22 cellular contexts compared by ENCODE assay signal in the genomic region with DNA sequence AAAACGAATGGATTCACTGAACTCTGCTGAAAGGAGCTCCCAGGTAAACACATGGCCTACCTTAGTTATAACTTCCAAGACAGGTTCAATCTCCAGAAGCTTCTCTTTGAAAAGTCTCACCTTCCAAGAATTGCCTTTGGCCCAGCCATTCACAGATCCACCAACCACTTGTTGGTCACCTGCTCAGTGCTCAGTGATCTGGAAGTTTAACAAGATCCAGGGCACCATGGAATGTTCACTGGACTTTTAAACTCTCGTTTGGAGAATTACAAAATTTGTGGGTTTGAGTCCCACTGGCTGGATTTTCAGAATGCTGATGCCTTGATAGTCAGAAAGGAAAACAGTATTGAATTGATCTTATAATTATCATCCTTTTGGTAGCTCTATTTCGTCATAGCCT. TPM values are rescaled to one million over a fixed set of nuclear protein-coding genes. Genes with fewer than 3 reads are reported as not detected.
A peak's percentile ranks its signal among the peaks of the same experiment; 100 is the strongest.
DNase-seq lines count a peak whose midpoint lies in the region; ATAC-seq and TF ChIP-seq lines count a peak whose summit lies in the region.
"Had no signal": no experiment of that assay in that cellular context is flagged by ENCODE, and none has a peak within 500 bp of the region (broad histone marks: within the 10 kb centered on the region; RNA-seq: fewer than 3 reads in every experiment).

No MANE protein-coding gene starts in this region.

- H3K36me3 ChIP-seq in HEK293 (ENCODE audit: control insufficient read depth in 2 of 2, insufficient read depth in 1 of 2, low read length in 2 of 2) (no peaks in the 10 kb centered on the region), esophagus muscularis mucosa (no peaks in the 10 kb centered on the region), right lobe of liver (no peaks in the 10 kb centered on the region)
- H3K36me3 ChIP-seq: BE2C; BLaER1 treated with 17β-estradiol and CSF1 and Interleukin-3, amounts not matched to agents 10 nM and 100 nM had no signal

- TF ChIP-seq POLR2A in esophagus muscularis mucosa (IDR thresholded peaks at IDR 0.05; ENCODE audit: low read depth) (no peak), right lobe of liver (IDR thresholded peaks at IDR 0.05) (no peak)

- H3K27me3 ChIP-seq in esophagus muscularis mucosa (no peaks in the 10 kb centered on the region), right lobe of liver (no peaks in the 10 kb centered on the region)
- H3K27me3 ChIP-seq: BE2C; BLaER1 treated with 17β-estradiol and CSF1 and Interleukin-3, amounts not matched to agents 10 nM and 100 nM had no signal

- 77% methylated on average over 3 of the region's 3 CpGs for WGBS in esophagus muscularis mucosa
- WGBS in right lobe of liver (ENCODE audit: insufficient coverage, low coverage, low lambda C conversion rate, missing lambda C conversion rate) = 31% methylated on average over 3 of the region's 3 CpGs

- H3K27ac ChIP-seq in HEK293 (ENCODE audit: extremely low read depth, low read depth, low read length) (no peak overlapping the region), esophagus muscularis mucosa (replicated peaks in 1 of 4) (no peak overlapping the region), right lobe of liver (peak overlapping the region in 2 of 3 donors; percentile 77 to 82)
- H3K27ac ChIP-seq: A549; BLaER1 treated with 17β-estradiol and CSF1 and Interleukin-3, amounts not matched to agents 10 nM and 100 nM had no signal

- H3K4me1 ChIP-seq in HEK293 (ENCODE audit: control insufficient read depth, insufficient read depth, low read length) (no peaks in the 10 kb centered on the region), esophagus muscularis mucosa (no peaks in the 10 kb centered on the region), right lobe of liver (peaks cover 0 to 31% (median 13%) of the 10 kb centered on the region in 4 donors)
- H3K4me1 ChIP-seq: BE2C; BLaER1 treated with 17β-estradiol and CSF1 and Interleukin-3, amounts not matched to agents 10 nM and 100 nM had no signal

- POLR2A ChIA-PET in HEK293 (lab: Yijun Ruan, JAX) = no interaction called here

- H3K4me3 ChIP-seq in HEK293 (ENCODE audit: low read depth, low read length) (no peak overlapping the region), esophagus muscularis mucosa (no peak overlapping the region), right lobe of liver (no peak overlapping the region)
- H3K4me3 ChIP-seq: A549; BLaER1 treated with 17β-estradiol and CSF1 and Interleukin-3, amounts not matched to agents 10 nM and 100 nM; GM12878 had no signal

- H3K9me3 ChIP-seq in HEK293 (ENCODE audit: control insufficient read depth, insufficient read depth, low read depth, low read length) (no peaks in the 10 kb centered on the region), esophagus muscularis mucosa (no peaks in the 10 kb centered on the region), right lobe of liver (no peaks in the 10 kb centered on the region)
- H3K9me3 ChIP-seq: A549; BE2C; BLaER1 treated with 17β-estradiol and CSF1 and Interleukin-3, amounts not matched to agents 10 nM and 100 nM had no signal

- TF ChIP-seq EP300 in esophagus muscularis mucosa (IDR thresholded peaks at IDR 0.05) = no peak

- TF ChIP-seq CTCF in HEK293 (tag by site-specific recombination; IDR thresholded peaks at IDR 0.05) = no peak
- TF ChIP-seq CTCF in esophagus muscularis mucosa (IDR thresholded peaks at IDR 0.05) = no peak
- TF ChIP-seq CTCF in right lobe of liver (IDR thresholded peaks at IDR 0.05) = no peak

- peak; percentile 79 for DNase-seq in esophagus muscularis mucosa (ENCODE audit: extremely low spot score)
- peak in 1 of 3 donors; percentile 47 for DNase-seq in right lobe of liver
- DNase-seq in activated CD4-positive, alpha-beta T cell treated with anti-CD3 and anti-CD28 coated beads for 4 hours = no peak
- DNase-seq in superior temporal gyrus (ENCODE audit: extremely low spot score) = no peak
- DNase-seq: 8988T; ACHN; AML-193; BE2C; CD4-positive, alpha-beta T cell; CD8-positive, alpha-beta memory T cell; DMS 273 treated with DMSO at 0.1 percent for 48 hours; DMS79; EL; GDM1; GOT3; H7; HCEC 1CT had no signal

- intact Hi-C loops in esophagus muscularis mucosa (cut with DNase I) = no loop called here
- intact Hi-C loops in right lobe of liver (cut with DNase I) = no loop called here

- peak in 3 of 4 donors; percentile 19 to 60 (median 22) for ATAC-seq in right lobe of liver
- no peak for ATAC-seq in GM19463 (IDR thresholded peaks at IDR 0.05; ENCODE audit: unreplicated experiment)
- ATAC-seq: A549, GM12878 had no signal

- CTCF ChIA-PET in HEK293 (lab: Yijun Ruan, JAX) = no interaction called here

TF ChIP-seq in HEK293, 187 proteins besides CTCF, POLR2A, EP300 and RAD21:
- TF ChIP-seq SCRT2 (tag by site-specific recombination; IDR thresholded peaks at IDR 0.05) (peak; percentile 56), ZSCAN23 (tag by site-specific recombination; IDR thresholded peaks at IDR 0.05) (no peak)

RNA-seq across cellular contexts. Expression of a gene that starts 9.4 kb away (rescaled TPM):
- total RNA-seq in esophagus muscularis mucosa (1 to 10 TPM in 1 of 4 donors, under 1 TPM in 1, not detected in 2; 0.13 to 1.3 TPM), right lobe of liver (1 to 10 TPM; 3.6 to 9.1 (median 6.0) TPM)
- total RNA-seq: CD4-positive, alpha-beta T cell; CD8-positive, alpha-beta memory T cell had no signal

Comparison
In these comparisons a context has a peak if more than half of its experiments do, and no peak if none do; other contexts are left out.
1. H3K27ac ChIP-seq: peak in right lobe of liver (2 of 3); none in HEK293 (single experiment) and esophagus muscularis mucosa (0 of 4).